Comparison of ENCODE assay signal across 23 cellular contexts in genomic region chr7:154906736-154907355, GRCh38.
DNase-seq lines count a peak whose midpoint lies in the region; ATAC-seq, FAIRE-seq and TF ChIP-seq lines count a peak whose summit lies in the region.
"Had no signal": no experiment of that assay in that cellular context is flagged by ENCODE, and none has a peak within 500 bp of the region (broad histone marks: within the 10 kb centered on the region; RNA-seq: fewer than 3 reads in every experiment).

No MANE protein-coding gene starts in this region.

- H3K27me3 Mint-ChIP-seq in CD8-positive, alpha-beta T cell (ENCODE audit: low read depth), result peaks cover 32% of the 10 kb centered on the region

- no peaks in the 10 kb centered on the region for H3K79me2 ChIP-seq in hepatocyte

- TF ChIP-seq CTCF in kidney (IDR thresholded peaks at IDR 0.05; ENCODE audit: borderline replicate concordance, extremely low read depth, insufficient read depth), result no peak
- TF ChIP-seq CTCF in testis (IDR thresholded peaks at IDR 0.05), result no peak
- no peak for TF ChIP-seq CTCF in CD8-positive, alpha-beta T cell (IDR thresholded peaks at IDR 0.05)
- no peak for TF ChIP-seq CTCF in hepatocyte (IDR thresholded peaks at IDR 0.05; ENCODE audit: poor library complexity)
- TF ChIP-seq CTCF in right lobe of liver (IDR thresholded peaks at IDR 0.05), result no peak

- no peaks in the 10 kb centered on the region for H3K36me3 Mint-ChIP-seq in CD8-positive, alpha-beta T cell

- H3K27ac ChIP-seq in kidney (ENCODE audit: low read depth in 2 of 2, low read length in 2 of 2) (no peak overlapping the region), testis (no peak overlapping the region), hepatocyte (no peak overlapping the region), right lobe of liver (no peak overlapping the region)
- H3K27ac ChIP-seq in CD8-positive, alpha-beta T cell (ENCODE audit: low read depth, low read length), result no peak overlapping the region
- H3K27ac ChIP-seq: BLaER1 treated with 17β-estradiol and CSF1 and Interleukin-3, amounts not matched to agents 10 nM and 100 nM had no signal

- H3K27me3 ChIP-seq in testis (no peaks in the 10 kb centered on the region), hepatocyte (no peaks in the 10 kb centered on the region), right lobe of liver (no peaks in the 10 kb centered on the region)
- no peaks in the 10 kb centered on the region for H3K27me3 ChIP-seq in CD8-positive, alpha-beta T cell (ENCODE audit: insufficient read depth, low read length)
- H3K27me3 ChIP-seq: BLaER1 treated with 17β-estradiol and CSF1 and Interleukin-3, amounts not matched to agents 10 nM and 100 nM had no signal

- H3K4me3 Mint-ChIP-seq in CD8-positive, alpha-beta T cell, result no peak overlapping the region
- H3K4me3 Mint-ChIP-seq: B cell, H9 had no signal

- CTCF ChIA-PET in CD8-positive, alpha-beta T cell (lab: Charles Lee), result interaction anchor here (1.4 kb wide), 1 partner anchor 12 kb away, joined by 3 read pairs; no protein-coding TSS in a partner anchor

- H3K4me1 Mint-ChIP-seq in CD8-positive, alpha-beta T cell (ENCODE audit: low read depth), result no peaks in the 10 kb centered on the region

- no peak overlapping the region for H3K9ac ChIP-seq in kidney (ENCODE audit: low read length in 2 of 2)
- H3K9ac ChIP-seq: BLaER1 treated with 17β-estradiol and CSF1 and Interleukin-3, amounts not matched to agents 10 nM and 100 nM had no signal

- no peak overlapping the region for H3K27ac Mint-ChIP-seq in CD8-positive, alpha-beta T cell
- H3K27ac Mint-ChIP-seq: B cell, H9 had no signal

- H3K4me1 ChIP-seq in kidney (ENCODE audit: control insufficient read depth in 1 of 2, insufficient read depth in 1 of 2, low read depth in 1 of 2, low read length in 2 of 2), result no peaks in the 10 kb centered on the region
- H3K4me1 ChIP-seq in testis, result peaks cover 15% of the 10 kb centered on the region
- no peaks in the 10 kb centered on the region for H3K4me1 ChIP-seq in CD8-positive, alpha-beta T cell (ENCODE audit: insufficient read depth, low read length)
- no peaks in the 10 kb centered on the region for H3K4me1 ChIP-seq in hepatocyte (ENCODE audit: insufficient read depth)
- H3K4me1 ChIP-seq in right lobe of liver, result peaks cover 0 to 14% (median 0%) of the 10 kb centered on the region in 4 donors
- H3K4me1 ChIP-seq: BLaER1 treated with 17β-estradiol and CSF1 and Interleukin-3, amounts not matched to agents 10 nM and 100 nM had no signal

- no peak for FAIRE-seq in kidney (lab: Jason Lieb, UNC)
- FAIRE-seq: GM12891, GM19239, HTR-8/SVneo had no signal

- no peak for TF ChIP-seq POLR2A in testis (IDR thresholded peaks at IDR 0.05)
- TF ChIP-seq POLR2A in right lobe of liver (IDR thresholded peaks at IDR 0.05), result no peak

- H3K36me3 ChIP-seq in kidney (ENCODE audit: control insufficient read depth in 1 of 2, insufficient read depth in 2 of 2, low read length in 2 of 2), result no peaks in the 10 kb centered on the region
- no peaks in the 10 kb centered on the region for H3K36me3 ChIP-seq in testis (ENCODE audit: low read depth, missing control alignments)
- H3K36me3 ChIP-seq in CD8-positive, alpha-beta T cell (ENCODE audit: insufficient read depth, low read length), result no peaks in the 10 kb centered on the region
- H3K36me3 ChIP-seq in hepatocyte (replicated peaks; ENCODE audit: insufficient read depth, low read depth), result no peaks in the 10 kb centered on the region
- H3K36me3 ChIP-seq in right lobe of liver, result no peaks in the 10 kb centered on the region
- H3K36me3 ChIP-seq: BLaER1 treated with 17β-estradiol and CSF1 and Interleukin-3, amounts not matched to agents 10 nM and 100 nM had no signal

- no peaks in the 10 kb centered on the region for H3K9me2 ChIP-seq in hepatocyte (replicated peaks; ENCODE audit: insufficient read depth)

- no peak overlapping the region for H2AFZ ChIP-seq in hepatocyte

- POLR2A ChIA-PET in CD8-positive, alpha-beta T cell (lab: Charles Lee), result no interaction called here

- 69 to 80% methylated on average over 10 to 41 of the region's 41 CpGs for WGBS in testis, 2 donors
- 91% methylated on average over 36 of the region's 41 CpGs for WGBS in hepatocyte (ENCODE audit: low lambda C conversion rate, missing lambda C conversion rate)
- WGBS in right lobe of liver (ENCODE audit: insufficient coverage, low coverage, low lambda C conversion rate, missing lambda C conversion rate), result no CpG with 5 or more reads among the region's 41 CpGs

- H3K4me3 ChIP-seq in kidney (ENCODE audit: low read length in 2 of 2) (no peak overlapping the region), testis (peak overlapping the region; percentile 21 to 47), hepatocyte (no peak overlapping the region), right lobe of liver (no peak overlapping the region)
- H3K4me3 ChIP-seq in CD8-positive, alpha-beta T cell (ENCODE audit: low read depth, low read length), result no peak overlapping the region
- H3K4me3 ChIP-seq: BLaER1 treated with 17β-estradiol and CSF1 and Interleukin-3, amounts not matched to agents 10 nM and 100 nM had no signal

- ATAC-seq in Right ventricle myocardium inferior, result no peak
- no peak for ATAC-seq in CD8-positive, alpha-beta T cell
- no peak for ATAC-seq in right lobe of liver

- H4K20me1 ChIP-seq in hepatocyte (ENCODE audit: insufficient read depth, poor library complexity, severe bottlenecking), result no peaks in the 10 kb centered on the region
- H4K20me1 ChIP-seq: BLaER1 treated with 17β-estradiol and CSF1 and Interleukin-3, amounts not matched to agents 10 nM and 100 nM had no signal

- peaks cover 7% of the 10 kb centered on the region for H3K9me3 Mint-ChIP-seq in CD8-positive, alpha-beta T cell

- H3K9me3 ChIP-seq in kidney (ENCODE audit: control insufficient read depth in 1 of 2, low read length in 2 of 2) (peaks cover 0 to 4% of the 10 kb centered on the region in 2 donors), testis (no peaks in the 10 kb centered on the region), hepatocyte (ENCODE audit: low read depth) (no peaks in the 10 kb centered on the region), right lobe of liver (no peaks in the 10 kb centered on the region)
- H3K9me3 ChIP-seq in CD8-positive, alpha-beta T cell (ENCODE audit: low read length), result no peaks in the 10 kb centered on the region

- no peak overlapping the region for H3K4me2 ChIP-seq in hepatocyte
- H3K4me2 ChIP-seq: BLaER1 treated with 17β-estradiol and CSF1 and Interleukin-3, amounts not matched to agents 10 nM and 100 nM had no signal

- intact Hi-C loops in cardiac septum (cut with DNase I) (no loop called here), Right ventricle myocardium inferior (cut with DNase I) (no loop called here), kidney (cut with DNase I) (no loop called here), posterior vena cava (cut with DNase I) (no loop called here), testis (cut with DNase I; ENCODE audit: low total_unique reads) (no loop called here), right lobe of liver (cut with DNase I) (loop anchor here in 1 of 2 donors (10.0 kb wide), 1 partner anchor 448 kb away; no protein-coding TSS in a partner anchor)
- intact Hi-C loops in CD8-positive, alpha-beta T cell (cut with DNase I, micrococcal nuclease), result no loop called here

- DNase-seq in cardiac septum (ENCODE audit: low spot score) (peak; percentile 31), Right ventricle myocardium inferior (ENCODE audit: missing footprints) (no peak), kidney (peak; percentile 70), posterior vena cava (ENCODE audit: low spot score) (peak; percentile 66), testis (no peak), hepatocyte (ENCODE audit: low spot score) (no peak), right lobe of liver (no peak)
- no peak for DNase-seq in CD8-positive, alpha-beta T cell
- DNase-seq: 8988T; CD8-positive, alpha-beta memory T cell; COR-L47; DMS 273 treated with DMSO at 0.1 percent for 48 hours; DMS53; DND-41; EL; GOT3; H9; IMR-90 had no signal

Comparison
In these comparisons a context has a peak if more than half of its experiments do, and no peak if none do; other contexts are left out.
1. DNase-seq: peak in cardiac septum (single experiment), kidney (single experiment) and posterior vena cava (single experiment); none in Right ventricle myocardium inferior (single experiment), testis (single experiment), CD8-positive, alpha-beta T cell (0 of 7), hepatocyte (single experiment) and right lobe of liver (0 of 3).
2. H3K4me3 ChIP-seq: peak in testis (2 of 2); none in kidney (0 of 2), CD8-positive, alpha-beta T cell (single experiment), hepatocyte (single experiment) and right lobe of liver (0 of 3).